Comparison of ENCODE assay signal across 27 cellular contexts in the genomic region with DNA sequence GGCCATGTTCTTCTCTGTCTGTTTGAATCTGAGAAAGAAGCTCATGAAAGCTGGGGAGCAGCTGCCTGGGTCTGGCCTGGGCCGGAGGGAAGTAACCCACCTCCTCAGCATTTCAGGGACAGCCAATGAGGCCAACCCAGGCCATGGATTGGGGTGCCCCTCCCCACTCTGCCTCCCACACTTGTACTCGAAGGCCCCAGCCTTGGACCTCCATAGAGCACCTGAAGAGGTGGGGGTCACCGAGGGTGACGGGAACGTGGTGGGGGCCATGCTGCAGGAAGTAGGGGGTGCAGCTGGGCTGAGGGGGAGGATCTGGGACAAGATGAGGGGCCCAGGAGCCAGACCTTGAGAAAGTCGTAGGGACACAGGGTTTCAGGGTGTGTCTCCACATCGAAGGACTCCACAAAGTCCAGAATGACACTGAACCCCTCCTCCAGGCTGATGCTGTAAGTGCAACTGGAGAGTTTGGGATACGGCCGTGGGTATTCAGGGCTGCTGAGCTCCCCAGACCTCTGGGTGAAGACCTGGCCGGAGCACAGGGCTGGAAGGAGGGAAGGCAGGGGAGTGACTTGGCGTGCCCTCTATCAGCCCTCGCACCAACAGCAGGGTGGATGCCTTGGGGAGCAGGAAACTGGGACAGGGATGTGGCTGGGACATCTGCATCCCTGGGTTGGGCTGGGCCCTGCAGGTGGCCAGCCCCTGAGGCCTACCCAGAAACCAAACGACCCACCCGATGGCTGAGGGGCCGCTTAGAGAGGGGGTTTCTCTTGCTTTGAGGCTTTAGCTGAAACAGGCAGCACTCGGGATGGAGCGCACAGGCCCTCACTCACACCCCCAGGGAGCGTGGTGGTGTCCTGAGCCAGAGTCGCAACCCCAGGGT. TPM values are rescaled to one million over a fixed set of nuclear protein-coding genes. Genes with fewer than 3 reads are reported as not detected.
A peak's percentile ranks its signal among the peaks of the same experiment; 100 is the strongest.
DNase-seq lines count a peak whose midpoint lies in the region; ATAC-seq and TF ChIP-seq lines count a peak whose summit lies in the region.
"Had no signal": no experiment of that assay in that cellular context is flagged by ENCODE, and none has a peak within 500 bp of the region (broad histone marks: within the 10 kb centered on the region; RNA-seq: fewer than 3 reads in every experiment).

No MANE protein-coding gene starts in this region.

- H3K4me2 ChIP-seq in neuronal stem cell (ENCODE audit: insufficient read depth, low read length, poor library complexity, severe bottlenecking) (no peak overlapping the region), hepatocyte (no peak overlapping the region)
- H3K4me2 ChIP-seq: BLaER1, PC-9 had no signal

- no peak overlapping the region for H4K91ac ChIP-seq in neuronal stem cell (ENCODE audit: low read depth, low read length, poor library complexity)

- peak; percentile 52 for DNase-seq in activated CD8-positive, alpha-beta memory T cell treated with anti-CD3 and anti-CD28 coated beads for 24 hours
- no peak for DNase-seq in activated CD8-positive, alpha-beta memory T cell treated with anti-CD3 and anti-CD28 coated beads, Interleukin-2, amount 10 ng/mL, durations not matched to agents 7 days and 5 days
- DNase-seq in H7 (peak; percentile 45), iPS-NIHi7 (ENCODE audit: extremely low spot score) (peak; percentile 10), neuronal stem cell (ENCODE audit: low spot score) (no peak), hepatocyte (ENCODE audit: low spot score) (no peak), CD14-positive monocyte (ENCODE audit: low spot score) (no peak), anterior cingulate cortex (lab: John Stamatoyannopoulos, UW) (no peak)
- DNase-seq: CD4-positive, alpha-beta T cell; GM23248; HFFc6; NCI-H1092; NCI-H1436 treated with DMSO at 0.1 percent for 48 hours; NCI-H2029; NCI-H446; NCI-H524 treated with DMSO at 0.1 percent for 48 hours; NCI-H774; NK-92 treated with Interleukin-12 subunit alpha and Interleukin-12 subunit beta, amount 100 ng/mL, for 24 hours; PC-9; SJCRH30 had no signal

- H3K9me3 ChIP-seq in neuronal stem cell (replicated peaks in 1 of 2; ENCODE audit: control insufficient read depth in 2 of 2, insufficient read depth in 1 of 2, low read depth in 1 of 2, low read length in 2 of 2) (no peaks in the 10 kb centered on the region), hepatocyte (ENCODE audit: low read depth) (no peaks in the 10 kb centered on the region)
- H3K9me3 ChIP-seq: BLaER1, HAP-1, SJCRH30 had no signal

- no peak overlapping the region for H2BK5ac ChIP-seq in neuronal stem cell (ENCODE audit: low read length)

- ATAC-seq in activated CD8-positive, alpha-beta memory T cell treated with anti-CD3 and anti-CD28 coated beads, Interleukin-2, amount 10 ng/mL, durations not matched to agents 7 days and 5 days: no peak
- ATAC-seq: Right ventricle myocardium inferior, SK-N-SH treated with all-trans-retinoic acid at 6 μM for 48 hours had no signal

- H3K4ac ChIP-seq in neuronal stem cell (ENCODE audit: low read length): no peak overlapping the region

- H3K4me3 ChIP-seq in H7 (ENCODE audit: insufficient read depth, low read depth, low read length) (no peak overlapping the region), neuronal stem cell (ENCODE audit: low read length in 2 of 2) (no peak overlapping the region), hepatocyte (no peak overlapping the region)
- H3K4me3 ChIP-seq: BLaER1, GM23248, HAP-1, PC-9, SJCRH30 had no signal

- no peaks in the 10 kb centered on the region for H3K36me3 Mint-ChIP-seq in activated CD8-positive, alpha-beta memory T cell treated with anti-CD3 and anti-CD28 coated beads, Interleukin-2, amount 10 ng/mL, durations not matched to agents 7 days and 5 days
- no peaks in the 10 kb centered on the region for H3K36me3 Mint-ChIP-seq in CD14-positive monocyte
- H3K36me3 Mint-ChIP-seq: IgD-negative memory B cell had no signal

- WGBS in neuronal stem cell (ENCODE audit: extremely low coverage in 2 of 2, insufficient read length in 2 of 2, insufficient replicate concordance in 1 of 2), 2 donors: no CpG with 5 or more reads among the region's 19 CpGs
- 85% methylated on average over 18 of the region's 19 CpGs for WGBS in hepatocyte (ENCODE audit: low lambda C conversion rate, missing lambda C conversion rate)

- H3K23ac ChIP-seq in neuronal stem cell (ENCODE audit: low read depth, low read length, poor library complexity): peak overlapping the region; percentile 52

- peak overlapping the region; percentile 17 for H3K14ac ChIP-seq in neuronal stem cell (ENCODE audit: low read length)

- no peak overlapping the region for H2AK5ac ChIP-seq in neuronal stem cell (ENCODE audit: low read depth, low read length)

- H2AFZ ChIP-seq in neuronal stem cell (ENCODE audit: low read length) (no peak overlapping the region), hepatocyte (no peak overlapping the region)
- H2AFZ ChIP-seq: GM23248, PC-9 had no signal

- peak overlapping the region; percentile 42 for H2BK15ac ChIP-seq in neuronal stem cell (ENCODE audit: low read length)

- no peak overlapping the region for H4K8ac ChIP-seq in neuronal stem cell (ENCODE audit: low read depth, low read length)

- H3K79me2 ChIP-seq in hepatocyte: no peaks in the 10 kb centered on the region

- H4K20me1 ChIP-seq in hepatocyte (ENCODE audit: insufficient read depth, poor library complexity, severe bottlenecking): no peaks in the 10 kb centered on the region
- H4K20me1 ChIP-seq: BLaER1 had no signal

- H3K4me1 Mint-ChIP-seq in activated CD8-positive, alpha-beta memory T cell treated with anti-CD3 and anti-CD28 coated beads, Interleukin-2, amount 10 ng/mL, durations not matched to agents 7 days and 5 days: no peaks in the 10 kb centered on the region
- H3K4me1 Mint-ChIP-seq in CD14-positive monocyte: no peaks in the 10 kb centered on the region
- H3K4me1 Mint-ChIP-seq: IgD-negative memory B cell had no signal

- no peak overlapping the region for H3K27ac Mint-ChIP-seq in activated CD8-positive, alpha-beta memory T cell treated with anti-CD3 and anti-CD28 coated beads, Interleukin-2, amount 10 ng/mL, durations not matched to agents 7 days and 5 days
- peak overlapping the region in 1 of 7 donors; percentile 27 for H3K27ac Mint-ChIP-seq in CD14-positive monocyte
- H3K27ac Mint-ChIP-seq: CD4-positive, alpha-beta T cell; HFFc6; IgD-negative memory B cell had no signal

- peaks cover 3 to 4% of the 10 kb centered on the region in 2 donors for H3K4me1 ChIP-seq in neuronal stem cell (ENCODE audit: control insufficient read depth in 2 of 2, insufficient read depth in 1 of 2, low read depth in 1 of 2, low read length in 2 of 2)
- no peaks in the 10 kb centered on the region for H3K4me1 ChIP-seq in hepatocyte (ENCODE audit: insufficient read depth)
- H3K4me1 ChIP-seq: BLaER1, HAP-1 had no signal

- no peaks in the 10 kb centered on the region for H3K9me3 Mint-ChIP-seq in activated CD8-positive, alpha-beta memory T cell treated with anti-CD3 and anti-CD28 coated beads, Interleukin-2, amount 10 ng/mL, durations not matched to agents 7 days and 5 days (ENCODE audit: low read depth)
- H3K9me3 Mint-ChIP-seq in CD14-positive monocyte: no peaks in the 10 kb centered on the region
- H3K9me3 Mint-ChIP-seq: CD4-positive, alpha-beta T cell; HFFc6; IgD-negative memory B cell had no signal

- no peak overlapping the region for H3K27ac ChIP-seq in neuronal stem cell (replicated peaks; ENCODE audit: low read length)
- H3K27ac ChIP-seq in hepatocyte: no peak overlapping the region
- H3K27ac ChIP-seq: BLaER1, GM23248, PC-9, SJCRH30 had no signal

- CTCF ChIA-PET in activated CD8-positive, alpha-beta memory T cell treated with anti-CD3 and anti-CD28 coated beads, Interleukin-2, amount 10 ng/mL, durations not matched to agents 7 days and 5 days (lab: Charles Lee): interaction anchor here (1.2 kb wide), 1 partner anchor 602 kb away, joined by 3 read pairs; no protein-coding TSS in a partner anchor

- no peak overlapping the region for H3K18ac ChIP-seq in neuronal stem cell (ENCODE audit: low read length)

- no peaks in the 10 kb centered on the region for H3K9me2 ChIP-seq in hepatocyte (replicated peaks; ENCODE audit: insufficient read depth)

- no peak overlapping the region for H2BK12ac ChIP-seq in neuronal stem cell (ENCODE audit: low read length)

- intact Hi-C loops in CD14-positive monocyte (cut with micrococcal nuclease): no loop called here

- no peak overlapping the region for H3K4me3 Mint-ChIP-seq in activated CD8-positive, alpha-beta memory T cell treated with anti-CD3 and anti-CD28 coated beads, Interleukin-2, amount 10 ng/mL, durations not matched to agents 7 days and 5 days
- no peak overlapping the region for H3K4me3 Mint-ChIP-seq in CD14-positive monocyte
- H3K4me3 Mint-ChIP-seq: CD4-positive, alpha-beta T cell; HFFc6; IgD-negative memory B cell had no signal

- H3K36me3 ChIP-seq in H7 (replicated peaks; ENCODE audit: control insufficient read depth, insufficient read depth, low read length): no peaks in the 10 kb centered on the region
- H3K36me3 ChIP-seq in neuronal stem cell (replicated peaks in 1 of 2; ENCODE audit: control insufficient read depth in 2 of 2, insufficient read depth in 2 of 2, low read length in 2 of 2): no peaks in the 10 kb centered on the region
- H3K36me3 ChIP-seq in hepatocyte (replicated peaks; ENCODE audit: insufficient read depth, low read depth): no peaks in the 10 kb centered on the region
- H3K36me3 ChIP-seq: BLaER1, HAP-1, SJCRH30 had no signal

- H3K27me3 Mint-ChIP-seq in activated CD8-positive, alpha-beta memory T cell treated with anti-CD3 and anti-CD28 coated beads, Interleukin-2, amount 10 ng/mL, durations not matched to agents 7 days and 5 days: no peaks in the 10 kb centered on the region
- peaks cover 0 to 1% (median 0%) of the 10 kb centered on the region in 3 donors for H3K27me3 Mint-ChIP-seq in CD14-positive monocyte (ENCODE audit: low read depth in 3 of 3)
- H3K27me3 Mint-ChIP-seq: CD4-positive, alpha-beta T cell; IgD-negative memory B cell had no signal

- H3K79me1 ChIP-seq in neuronal stem cell (ENCODE audit: low read depth, low read length): no peaks in the 10 kb centered on the region

- H3K27me3 ChIP-seq in H7 (ENCODE audit: control insufficient read depth, insufficient read depth, low read length) (no peaks in the 10 kb centered on the region; the same call in 1 of the 2 replicates), neuronal stem cell (ENCODE audit: control insufficient read depth in 3 of 3, insufficient read depth in 3 of 3, low read depth in 1 of 3, low read length in 3 of 3) (peaks cover 0 to 5% (median 2%) of the 10 kb centered on the region in 3 experiments), hepatocyte (no peaks in the 10 kb centered on the region)
- H3K27me3 ChIP-seq: BLaER1, SJCRH30 had no signal

- no peak overlapping the region for H2BK120ac ChIP-seq in neuronal stem cell (ENCODE audit: low read depth, low read length)

- TF ChIP-seq CTCF in hepatocyte (IDR thresholded peaks at IDR 0.05; ENCODE audit: poor library complexity) (no peak), CD14-positive monocyte (IDR thresholded peaks at IDR 0.05) (no peak)

- H3K9ac ChIP-seq in neuronal stem cell (ENCODE audit: low read depth, low read length, poor library complexity): no peak overlapping the region
- H3K9ac ChIP-seq: BLaER1, GM23248 had no signal

RNA-seq across cellular contexts. Expression of a gene that starts 3.8 kb away (rescaled TPM):
- total RNA-seq in activated CD8-positive, alpha-beta memory T cell treated with anti-CD3 and anti-CD28 coated beads, Interleukin-2, amount 10 ng/mL, durations not matched to agents 7 days and 5 days: not detected
- 0.17 and 0.63 TPM in 2 replicates for total RNA-seq in H7 (2014; rRNA removed; shearing (Covaris generic))
- polyA plus RNA-seq in neuronal stem cell (2013, experiment 1 of 2): 0.04 TPM
- polyA plus RNA-seq in neuronal stem cell (2013, experiment 2 of 2): 0.04 TPM
- total RNA-seq in hepatocyte: 1.0 and 3.3 TPM in 2 replicates
- polyA plus RNA-seq in hepatocyte: 9.5 and 16.6 TPM in 2 replicates
- not detected for polyA plus RNA-seq in CD14-positive monocyte
- total RNA-seq: GM23248, PC-9, Right ventricle myocardium inferior, RPMI7951 had no signal
- polyA plus RNA-seq: AG04450, IgD-negative memory B cell had no signal

RNA-seq across cellular contexts. Expression of a gene that starts 16.6 kb away (rescaled TPM):
- total RNA-seq in activated CD8-positive, alpha-beta memory T cell treated with anti-CD3 and anti-CD28 coated beads, Interleukin-2, amount 10 ng/mL, durations not matched to agents 7 days and 5 days: 100 to 1,000 TPM; 136 to 150 TPM
- 110 and 111 TPM in 2 replicates for total RNA-seq in H7 (2014; rRNA removed; shearing (Covaris generic))
- polyA plus RNA-seq in neuronal stem cell (2013, experiment 1 of 2): 135 TPM
- 132 TPM for polyA plus RNA-seq in neuronal stem cell (2013, experiment 2 of 2)
- 22.7 and 28.6 TPM in 2 replicates for total RNA-seq in hepatocyte
- polyA plus RNA-seq in hepatocyte: 186 and 207 TPM in 2 replicates
- polyA plus RNA-seq in CD14-positive monocyte: 10 to 100 TPM; 23.2 to 37.6 TPM

RNA-seq across cellular contexts. Expression of a gene that starts 30.8 kb away (rescaled TPM):
- 100 to 1,000 TPM; 175 to 184 TPM for total RNA-seq in activated CD8-positive, alpha-beta memory T cell treated with anti-CD3 and anti-CD28 coated beads, Interleukin-2, amount 10 ng/mL, durations not matched to agents 7 days and 5 days
- 91.4 and 96.7 TPM in 2 replicates for total RNA-seq in H7 (2014; rRNA removed; shearing (Covaris generic))
- polyA plus RNA-seq in neuronal stem cell (2013, experiment 1 of 2): 260 TPM
- 261 TPM for polyA plus RNA-seq in neuronal stem cell (2013, experiment 2 of 2)
- 78.0 and 80.0 TPM in 2 replicates for total RNA-seq in hepatocyte
- polyA plus RNA-seq in hepatocyte: 129 and 130 TPM in 2 replicates
- polyA plus RNA-seq in CD14-positive monocyte: 10 to 100 TPM; 49.4 to 61.4 TPM

RNA-seq across cellular contexts. Expression of a gene that starts 56.4 kb away (rescaled TPM):
- total RNA-seq in activated CD8-positive, alpha-beta memory T cell treated with anti-CD3 and anti-CD28 coated beads, Interleukin-2, amount 10 ng/mL, durations not matched to agents 7 days and 5 days: 100 to 1,000 TPM; 103 to 104 TPM
- 124 and 141 TPM in 2 replicates for total RNA-seq in H7 (2014; rRNA removed; shearing (Covaris generic))
- polyA plus RNA-seq in neuronal stem cell (2013, experiment 1 of 2): 55.5 TPM
- polyA plus RNA-seq in neuronal stem cell (2013, experiment 2 of 2): 55.9 TPM
- 42.0 and 47.0 TPM in 2 replicates for total RNA-seq in hepatocyte
- polyA plus RNA-seq in hepatocyte (44.2 and 47.2 TPM in 2 replicates), CD14-positive monocyte (10 to 100 TPM; 24.0 to 27.4 TPM)

Comparison
In these comparisons a context has a peak if more than half of its experiments do, and no peak if none do; other contexts are left out.
1. DNase-seq: peak in activated CD8-positive, alpha-beta memory T cell treated with anti-CD3 and anti-CD28 coated beads for 24 hours (single experiment), H7 (single experiment) and iPS-NIHi7 (single experiment); none in activated CD8-positive, alpha-beta memory T cell treated with anti-CD3 and anti-CD28 coated beads, Interleukin-2, amount 10 ng/mL, durations not matched to agents 7 days and 5 days (single experiment), neuronal stem cell (single experiment), hepatocyte (single experiment), CD14-positive monocyte (single experiment) and anterior cingulate cortex (0 of 58).